ENCODE assay signal across 9 cellular contexts in genomic region chr17:73291260-73291801, GRCh38. TPM values are rescaled to one million over a fixed set of nuclear protein-coding genes. Genes with fewer than 3 reads are reported as not detected.
DNase-seq lines count a peak whose midpoint lies in the region; ATAC-seq and TF ChIP-seq lines count a peak whose summit lies in the region.
"Had no signal": no experiment of that assay in that cellular context is flagged by ENCODE, and none has a peak within 500 bp of the region (broad histone marks: within the 10 kb centered on the region; RNA-seq: fewer than 3 reads in every experiment).

No MANE protein-coding gene starts in this region.

- ATAC-seq in GM21381 (IDR thresholded peaks at IDR 0.05; ENCODE audit: unreplicated experiment) (peak; percentile 92), HG03558 (IDR thresholded peaks at IDR 0.05; ENCODE audit: extremely low read depth, unreplicated experiment) (peak; percentile 84)
- peak; percentile 47 for ATAC-seq in activated CD8-positive, alpha-beta T cell treated with anti-CD3 and anti-CD28 coated beads, Interleukin-2, amount 10 ng/mL, durations not matched to agents 7 days and 5 days

- H3K4me3 Mint-ChIP-seq in activated CD8-positive, alpha-beta T cell treated with anti-CD3 and anti-CD28 coated beads, Interleukin-2, amount 10 ng/mL, durations not matched to agents 7 days and 5 days = no peak overlapping the region
- no peak overlapping the region for H3K4me3 Mint-ChIP-seq in stimulated activated naive CD8-positive, alpha-beta T cell treated with anti-CD3 and anti-CD28 coated beads, Interleukin-15, Interleukin-2, amounts not matched to agents 100 ng/mL and 50 ng/mL, for 24 hours

- POLR2A ChIA-PET in activated CD8-positive, alpha-beta T cell treated with anti-CD3 and anti-CD28 coated beads, Interleukin-2, amount 10 ng/mL, durations not matched to agents 7 days and 5 days (lab: Charles Lee) = interaction anchor here (1.4 kb wide), 1 partner anchor 20 kb away, joined by 3 read pairs; no protein-coding TSS in a partner anchor

- peak overlapping the region; percentile 90 to 96 for H3K27ac ChIP-seq in right atrium auricular region

- H3K27ac Mint-ChIP-seq in activated CD8-positive, alpha-beta T cell treated with anti-CD3 and anti-CD28 coated beads, Interleukin-2, amount 10 ng/mL, durations not matched to agents 7 days and 5 days = peak overlapping the region; percentile 58
- peak overlapping the region; percentile 49 for H3K27ac Mint-ChIP-seq in stimulated activated naive CD8-positive, alpha-beta T cell treated with anti-CD3 and anti-CD28 coated beads, Interleukin-15, Interleukin-2, amounts not matched to agents 100 ng/mL and 50 ng/mL, for 24 hours
- H3K27ac Mint-ChIP-seq: naive B cell had no signal

- TF ChIP-seq CTCF in right atrium auricular region (IDR thresholded peaks at IDR 0.05) = no peak

- no peaks in the 10 kb centered on the region for H3K9me3 Mint-ChIP-seq in activated CD8-positive, alpha-beta T cell treated with anti-CD3 and anti-CD28 coated beads, Interleukin-2, amount 10 ng/mL, durations not matched to agents 7 days and 5 days (ENCODE audit: insufficient read depth)
- H3K9me3 Mint-ChIP-seq in stimulated activated naive CD8-positive, alpha-beta T cell treated with anti-CD3 and anti-CD28 coated beads, Interleukin-15, Interleukin-2, amounts not matched to agents 100 ng/mL and 50 ng/mL, for 24 hours = no peaks in the 10 kb centered on the region

- H3K9me3 ChIP-seq in right atrium auricular region = no peaks in the 10 kb centered on the region

- H3K27me3 ChIP-seq in right atrium auricular region = no peaks in the 10 kb centered on the region

- H3K4me1 ChIP-seq in right atrium auricular region = peaks cover 0 to 94% of the 10 kb centered on the region in 2 donors

- CTCF ChIA-PET in activated CD8-positive, alpha-beta T cell treated with anti-CD3 and anti-CD28 coated beads, Interleukin-2, amount 10 ng/mL, durations not matched to agents 7 days and 5 days (lab: Charles Lee) = interaction anchor here (1.1 to 1.6 kb wide), 2 partner anchors 19 to 78 kb away, joined by 4 to 5 read pairs; no protein-coding TSS in a partner anchor

- peaks cover under 1% of the 10 kb centered on the region for H3K36me3 ChIP-seq in right atrium auricular region

- peaks cover 21% of the 10 kb centered on the region for H3K4me1 Mint-ChIP-seq in activated CD8-positive, alpha-beta T cell treated with anti-CD3 and anti-CD28 coated beads, Interleukin-2, amount 10 ng/mL, durations not matched to agents 7 days and 5 days (ENCODE audit: low read depth)
- H3K4me1 Mint-ChIP-seq in stimulated activated naive CD8-positive, alpha-beta T cell treated with anti-CD3 and anti-CD28 coated beads, Interleukin-15, Interleukin-2, amounts not matched to agents 100 ng/mL and 50 ng/mL, for 24 hours (ENCODE audit: low read depth) = peaks cover 19% of the 10 kb centered on the region

- H3K36me3 Mint-ChIP-seq in activated CD8-positive, alpha-beta T cell treated with anti-CD3 and anti-CD28 coated beads, Interleukin-2, amount 10 ng/mL, durations not matched to agents 7 days and 5 days (ENCODE audit: low read depth) = no peaks in the 10 kb centered on the region
- H3K36me3 Mint-ChIP-seq in stimulated activated naive CD8-positive, alpha-beta T cell treated with anti-CD3 and anti-CD28 coated beads, Interleukin-15, Interleukin-2, amounts not matched to agents 100 ng/mL and 50 ng/mL, for 24 hours (ENCODE audit: low read depth) = no peaks in the 10 kb centered on the region
- H3K36me3 Mint-ChIP-seq: naive B cell had no signal

- peaks cover 3% of the 10 kb centered on the region for H3K27me3 Mint-ChIP-seq in activated CD8-positive, alpha-beta T cell treated with anti-CD3 and anti-CD28 coated beads, Interleukin-2, amount 10 ng/mL, durations not matched to agents 7 days and 5 days (ENCODE audit: low read depth)
- H3K27me3 Mint-ChIP-seq in stimulated activated naive CD8-positive, alpha-beta T cell treated with anti-CD3 and anti-CD28 coated beads, Interleukin-15, Interleukin-2, amounts not matched to agents 100 ng/mL and 50 ng/mL, for 24 hours = no peaks in the 10 kb centered on the region

- peak; percentile 96 for DNase-seq in Daoy (ENCODE audit: low read depth)
- DNase-seq in activated CD8-positive, alpha-beta T cell treated with anti-CD3 and anti-CD28 coated beads, Interleukin-2, amount 10 ng/mL, durations not matched to agents 7 days and 5 days = peak; percentile 22
- peak; percentile 89 for DNase-seq in right atrium auricular region (ENCODE audit: low spot score)
- DNase-seq in HuH-7.5 (ENCODE audit: low spot score) = no peak
- no peak for DNase-seq in iPS-NIHi7 (ENCODE audit: extremely low spot score)
- DNase-seq: naive B cell had no signal

- H3K4me3 ChIP-seq in right atrium auricular region = no peak overlapping the region

RNA-seq across cellular contexts. Expression of gene CDC42EP4, which starts 20.5 kb away (rescaled TPM):
- 39.7 and 50.5 TPM in 2 replicates for total RNA-seq in Daoy (2014; rRNA removed; shearing (Covaris generic))
- 1 to 10 TPM in 1 of 2 experiments, under 1 TPM in 1; 0.58 to 1.1 TPM for total RNA-seq in activated CD8-positive, alpha-beta T cell treated with anti-CD3 and anti-CD28 coated beads, Interleukin-2, amount 10 ng/mL, durations not matched to agents 7 days and 5 days
- 10 to 100 TPM; 35.4 to 56.0 TPM for total RNA-seq in right atrium auricular region

RNA-seq across cellular contexts. Expression of gene CPSF4L, which starts 29.7 kb away (rescaled TPM):
- total RNA-seq in Daoy (2014; rRNA removed; shearing (Covaris generic)) = not detected in 2 replicates
- not detected for total RNA-seq in activated CD8-positive, alpha-beta T cell treated with anti-CD3 and anti-CD28 coated beads, Interleukin-2, amount 10 ng/mL, durations not matched to agents 7 days and 5 days
- not detected for total RNA-seq in right atrium auricular region

Comparison
In these comparisons a context has a peak if more than half of its experiments do, and no peak if none do; other contexts are left out.
1. DNase-seq: peak in Daoy (single experiment), activated CD8-positive, alpha-beta T cell treated with anti-CD3 and anti-CD28 coated beads, Interleukin-2, amount 10 ng/mL, durations not matched to agents 7 days and 5 days (single experiment) and right atrium auricular region (single experiment); none in HuH-7.5 (single experiment) and iPS-NIHi7 (single experiment).
2. RNA of gene CDC42EP4, which starts 20.5 kb away (total RNA-seq): 35.4 to 56.0 TPM in right atrium auricular region and 39.7 to 50.5 TPM in Daoy; 0.58 to 1.1 TPM in activated CD8-positive, alpha-beta T cell treated with anti-CD3 and anti-CD28 coated beads, Interleukin-2, amount 10 ng/mL, durations not matched to agents 7 days and 5 days; every median in the first group is over 10 times any median in the second.
3. Peak in every context shown above with its lines, with median percentiles within 50 percentile points of each other: ATAC-seq.